1 cellular context compared by ENCODE assay signal in genomic region chr15:40846846-40847224, GRCh38.
TF ChIP-seq lines count a peak whose summit lies in the region.

No MANE protein-coding gene starts in this region.

TF ChIP-seq in GM12878, 131 proteins besides CTCF, POLR2A, EP300 and RAD21:
- TF ChIP-seq RELA (IDR thresholded peaks at IDR 0.05; ENCODE audit: borderline replicate concordance, partially characterized antibody): peak; percentile 42
- no peak for TF ChIP-seq BCL11A (IDR thresholded peaks at IDR 0.05; ENCODE audit: low read depth, low read length)
- peak; percentile 76; the same call in 1 of the 2 replicates for TF ChIP-seq IKZF1 (conservative IDR thresholded peaks at IDR 0.05)
- 0 out of 2 replicates have a peak, but pooled peaks have one; percentile 7 for TF ChIP-seq NR2F1 (conservative IDR thresholded peaks at IDR 0.05)
- TF ChIP-seq POLR2AphosphoS2 (IDR thresholded peaks at IDR 0.05; ENCODE audit: low read depth, low read length): no peak
- TF ChIP-seq MEF2B (IDR thresholded peaks at IDR 0.05; ENCODE audit: partially characterized antibody, poor library complexity, severe bottlenecking): peak; percentile 65
- TF ChIP-seq FOS (IDR thresholded peaks at IDR 0.05; ENCODE audit: borderline replicate concordance, extremely low read depth, insufficient read length): no peak
- TF ChIP-seq, protein P1, sequence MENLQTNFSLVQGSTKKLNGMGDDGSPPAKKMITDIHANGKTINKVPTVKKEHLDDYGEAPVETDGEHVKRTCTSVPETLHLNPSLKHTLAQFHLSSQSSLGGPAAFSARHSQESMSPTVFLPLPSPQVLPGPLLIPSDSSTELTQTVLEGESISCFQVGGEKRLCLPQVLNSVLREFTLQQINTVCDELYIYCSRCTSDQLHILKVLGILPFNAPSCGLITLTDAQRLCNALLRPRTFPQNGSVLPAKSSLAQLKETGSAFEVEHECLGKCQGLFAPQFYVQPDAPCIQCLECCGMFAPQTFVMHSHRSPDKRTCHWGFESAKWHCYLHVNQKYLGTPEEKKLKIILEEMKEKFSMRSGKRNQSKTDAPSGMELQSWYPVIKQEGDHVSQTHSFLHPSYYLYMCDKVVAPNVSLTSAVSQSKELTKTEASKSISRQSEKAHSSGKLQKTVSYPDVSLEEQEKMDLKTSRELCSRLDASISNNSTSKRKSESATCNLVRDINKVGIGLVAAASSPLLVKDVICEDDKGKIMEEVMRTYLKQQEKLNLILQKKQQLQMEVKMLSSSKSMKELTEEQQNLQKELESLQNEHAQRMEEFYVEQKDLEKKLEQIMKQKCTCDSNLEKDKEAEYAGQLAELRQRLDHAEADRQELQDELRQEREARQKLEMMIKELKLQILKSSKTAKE (IDR thresholded peaks at IDR 0.05; ENCODE audit: low read depth, poor library complexity, severe bottlenecking): no peak
- no peak for TF ChIP-seq CEBPB (IDR thresholded peaks at IDR 0.05; ENCODE audit: borderline replicate concordance in 1 of 2, low read depth in 2 of 2, low read length in 2 of 2)
- TF ChIP-seq HCFC1 (IDR thresholded peaks at IDR 0.05; ENCODE audit: low read length): no peak
- 0 out of 2 replicates have a peak, but pooled peaks have one; percentile 14 for TF ChIP-seq ZNF687 (IDR thresholded peaks at IDR 0.05)
- no peak for TF ChIP-seq SMAD5 (IDR thresholded peaks at IDR 0.05; ENCODE audit: low read depth)
